Comparison of ENCODE assay signal across 8 cellular contexts in genomic region chr12:123363743-123364531, GRCh38. TPM values are rescaled to one million over a fixed set of nuclear protein-coding genes. Genes with fewer than 3 reads are reported as not detected.
DNase-seq lines count a peak whose midpoint lies in the region; ATAC-seq and TF ChIP-seq lines count a peak whose summit lies in the region.

No MANE protein-coding gene starts in this region.

- H3K27me3 Mint-ChIP-seq in chondrocyte (ENCODE audit: low read depth), result no peaks in the 10 kb centered on the region

- 0% methylated on average over 10 of the region's 62 CpGs for WGBS in right lobe of liver (ENCODE audit: insufficient coverage, low coverage, low lambda C conversion rate, missing lambda C conversion rate)

- H3K36me3 Mint-ChIP-seq in chondrocyte (ENCODE audit: low read depth), result no peaks in the 10 kb centered on the region

- TF ChIP-seq CTCF in AG10803 (conservative IDR thresholded peaks at IDR 0.05; ENCODE audit: low read length), result no peak
- no peak for TF ChIP-seq CTCF in chondrocyte (IDR thresholded peaks at IDR 0.05)
- TF ChIP-seq CTCF in right lobe of liver (IDR thresholded peaks at IDR 0.05), result no peak

- H3K4me3 Mint-ChIP-seq in chondrocyte (ENCODE audit: unreplicated experiment), result peak overlapping the region; percentile 84

- ATAC-seq in HG03571 (IDR thresholded peaks at IDR 0.05; ENCODE audit: unreplicated experiment) (peak; percentile 10), right lobe of liver (peak in 1 of 4 donors; percentile 3)

- intact Hi-C loops in right lobe of liver (cut with DNase I), result no loop called here

- H3K4me1 ChIP-seq in right lobe of liver, result peaks cover 0 to 19% (median 7%) of the 10 kb centered on the region in 4 donors

- H3K4me3 ChIP-seq in AG10803 (ENCODE audit: low read length) (peak overlapping the region; percentile 87), right lobe of liver (peak overlapping the region; percentile 74 to 95 (median 94))

- peak overlapping the region; percentile 49 to 82 (median 82) for H3K27ac ChIP-seq in right lobe of liver

- no peaks in the 10 kb centered on the region for H3K27me3 ChIP-seq in right lobe of liver

- H3K4me1 Mint-ChIP-seq in chondrocyte (ENCODE audit: low read depth), result peaks cover 18% of the 10 kb centered on the region

- H3K9me3 Mint-ChIP-seq in chondrocyte (ENCODE audit: low read depth), result no peaks in the 10 kb centered on the region

- no peaks in the 10 kb centered on the region for H3K9me3 ChIP-seq in right lobe of liver

- no peaks in the 10 kb centered on the region for H3K36me3 ChIP-seq in right lobe of liver

- TF ChIP-seq POLR2A in right lobe of liver (IDR thresholded peaks at IDR 0.05), result no peak

- DNase-seq in AG10803 (ENCODE audit: low read depth), result no peak
- peak; percentile 20 for DNase-seq in GM19238 (ENCODE audit: insufficient read length, low spot score)
- DNase-seq in UCSD-AML1 (lab: John Stamatoyannopoulos, UW; ENCODE audit: unreplicated experiment), result peak; percentile 37
- peak; percentile 83 for DNase-seq in chondrocyte (ENCODE audit: low spot score)
- peak; percentile 38 to 65 (median 55) for DNase-seq in right lobe of liver
- DNase-seq in stimulated activated CD8-positive, alpha-beta memory T cell treated with anti-CD3 and anti-CD28 coated beads, Interleukin-12 subunit alpha, Interleukin-12 subunit beta, amount 100 ng/mL, for 1 hour (ENCODE audit: low read depth), result peak; percentile 2
- no peak for DNase-seq in NCI-H2107 treated with DMSO at 0.1 percent for 48 hours (lab: John Stamatoyannopoulos, UW; ENCODE audit: unreplicated experiment)

- peak overlapping the region; percentile 80 for H3K27ac Mint-ChIP-seq in chondrocyte (ENCODE audit: unreplicated experiment)

RNA-seq across cellular contexts. Expression of gene SBNO1, which starts 0.7 kb away (rescaled TPM):
- 33.5 to 37.7 TPM (median 37.3 TPM) in 3 replicates for total RNA-seq in chondrocyte
- total RNA-seq in right lobe of liver, result 10 to 100 TPM; 11.5 to 15.7 (median 13.2) TPM

RNA-seq across cellular contexts. Expression of gene KMT5A, which starts 20.0 kb away (rescaled TPM):
- total RNA-seq in chondrocyte, result 43.8 to 49.5 TPM (median 47.1 TPM) in 3 replicates
- total RNA-seq in right lobe of liver, result 10 to 100 TPM; 13.1 to 17.6 (median 13.7) TPM

Comparison
In these comparisons a context has a peak if more than half of its experiments do, and no peak if none do; other contexts are left out.
1. DNase-seq: peak in GM19238 (single experiment), UCSD-AML1 (single experiment), chondrocyte (single experiment), right lobe of liver (3 of 3) and stimulated activated CD8-positive, alpha-beta memory T cell treated with anti-CD3 and anti-CD28 coated beads, Interleukin-12 subunit alpha, Interleukin-12 subunit beta, amount 100 ng/mL, for 1 hour (single experiment); none in AG10803 (single experiment) and NCI-H2107 treated with DMSO at 0.1 percent for 48 hours (single experiment).